In genomic region chr6:144019929-144020328, GRCh38 we compare ENCODE assay signal across 20 cellular contexts. TPM values are rescaled to one million over a fixed set of nuclear protein-coding genes. Genes with fewer than 3 reads are reported as not detected.
A peak's percentile ranks its signal among the peaks of the same experiment; 100 is the strongest.
DNase-seq lines count a peak whose midpoint lies in the region; ATAC-seq, FAIRE-seq and TF ChIP-seq lines count a peak whose summit lies in the region.
"Had no signal": no experiment of that assay in that cellular context is flagged by ENCODE, and none has a peak within 500 bp of the region (broad histone marks: within the 10 kb centered on the region; RNA-seq: fewer than 3 reads in every experiment).

No MANE protein-coding gene starts in this region.

- TF ChIP-seq EP300 in K562 (IDR thresholded peaks at IDR 0.05; ENCODE audit: low read length), result no peak

- FAIRE-seq in GM12891 (lab: Jason Lieb, UNC) (peak; percentile 20), K562 (lab: Jason Lieb, UNC) (no peak)
- FAIRE-seq: D721Med, H54 had no signal

- no peaks in the 10 kb centered on the region for H3K9me1 ChIP-seq in K562 (ENCODE audit: control insufficient read depth, insufficient read depth, low read length)

- no peak overlapping the region for H2BK5ac ChIP-seq in trophoblast cell (ENCODE audit: low read depth, low read length, poor library complexity)

- no peaks in the 10 kb centered on the region for H3K36me3 ChIP-seq in Loucy (ENCODE audit: insufficient read depth, low read length)
- no peaks in the 10 kb centered on the region for H3K36me3 ChIP-seq in K562 (ENCODE audit: control insufficient read depth, insufficient read depth, low read length)
- no peaks in the 10 kb centered on the region for H3K36me3 ChIP-seq in trophoblast cell (ENCODE audit: control insufficient read depth in 1 of 2, insufficient read depth in 2 of 2, low read length in 2 of 2)

- POLR2A ChIA-PET in K562 (lab: Yijun Ruan, JAX), result no interaction called here

- H3K9me3 ChIP-seq in Loucy (ENCODE audit: insufficient read depth, low read depth, low read length), result no peaks in the 10 kb centered on the region
- no peaks in the 10 kb centered on the region for H3K9me3 ChIP-seq in K562 (replicated peaks; ENCODE audit: control insufficient read depth, insufficient read depth, low read depth, low read length)
- no peaks in the 10 kb centered on the region for H3K9me3 ChIP-seq in trophoblast cell (ENCODE audit: insufficient read depth, low read depth, low read length)

- H3K27ac ChIP-seq in K562 (ENCODE audit: extremely low read depth, low read depth, low read length) (no peak overlapping the region), trophoblast cell (ENCODE audit: low read depth, low read length) (no peak overlapping the region)

- H2AFZ ChIP-seq in Loucy (ENCODE audit: low read length) (0 out of 2 replicates have a peak overlapping the region, but pooled peaks have one; percentile 41), K562 (ENCODE audit: low read depth, low read length) (no peak overlapping the region), trophoblast cell (ENCODE audit: insufficient read depth, low read length, poor library complexity) (no peak overlapping the region)

- no peak for TF ChIP-seq POLR2A in GM12891 (IDR thresholded peaks at IDR 0.05; ENCODE audit: low read depth, low read length)
- no peak for TF ChIP-seq POLR2A in K562 (conservative IDR thresholded peaks at IDR 0.05)

- no peak for TF ChIP-seq CTCF in Loucy (conservative IDR thresholded peaks at IDR 0.05; ENCODE audit: low read length)
- TF ChIP-seq CTCF in K562 (IDR thresholded peaks at IDR 0.05 in 2 of 3, conservative IDR thresholded peaks at IDR 0.05 in 1 of 3; ENCODE audit: insufficient read depth in 2 of 3, low read depth in 1 of 3, low read length in 3 of 3), result no peak

- CTCF ChIA-PET in K562 (lab: Yijun Ruan, JAX; ENCODE audit: low intra/inter-chr PET ratio), result no interaction called here

- no peaks in the 10 kb centered on the region for H3K79me2 ChIP-seq in Loucy (ENCODE audit: insufficient read depth, low read length)
- H3K79me2 ChIP-seq in K562 (ENCODE audit: control insufficient read depth, insufficient read depth, low read length), result no peaks in the 10 kb centered on the region
- H3K79me2 ChIP-seq in trophoblast cell (ENCODE audit: control insufficient read depth, insufficient read depth, low read length, poor library complexity), result no peaks in the 10 kb centered on the region

- H3K9me2 ChIP-seq in Loucy (replicated peaks; ENCODE audit: low read depth, low read length), result no peaks in the 10 kb centered on the region

- no peak overlapping the region for H2BK12ac ChIP-seq in trophoblast cell (ENCODE audit: low read length)

- TF ChIP-seq RAD21 in K562 (CRISPR knock-in tag; conservative IDR thresholded peaks at IDR 0.05 in 1 of 2, IDR thresholded peaks at IDR 0.05 in 1 of 2), result no peak

- H3K79me1 ChIP-seq in trophoblast cell (ENCODE audit: low read length), result no peaks in the 10 kb centered on the region

- H3K4me1 ChIP-seq in Loucy (ENCODE audit: insufficient read depth, low read length, poor library complexity, severe bottlenecking) (no peaks in the 10 kb centered on the region), K562 (replicated peaks in 1 of 2; ENCODE audit: control insufficient read depth in 2 of 2, insufficient read depth in 2 of 2, low read length in 2 of 2) (no peaks in the 10 kb centered on the region), trophoblast cell (ENCODE audit: control insufficient read depth in 1 of 2, insufficient read depth in 2 of 2, low read length in 2 of 2) (no peaks in the 10 kb centered on the region)

- no peak for DNase-seq in GM12891 (ENCODE audit: insufficient read length, low spot score)
- DNase-seq in NOMO-1 treated with dmso at 0.1 percent for 144 hours (lab: John Stamatoyannopoulos, UW; ENCODE audit: unreplicated experiment), result peak; percentile 17
- DNase-seq in K562 (ENCODE audit: extremely low read depth in 1 of 4, low spot score in 3 of 4), result no peak
- DNase-seq in trophoblast cell, result no peak
- no peak for DNase-seq in head of caudate nucleus
- DNase-seq: C1 segment of cervical spinal cord, DND-41, IMR-90, NCI-H1417 treated with DMSO at 0.1 percent for 48 hours, NCI-H187 treated with DMSO at 0.1 percent for 48 hours, NCI-H2227 treated with DMSO at 0.1 percent for 48 hours, NCI-H524, NCI-H82, RPMI8226, SHP77 treated with DMSO at 0.1 percent for 48 hours, T-helper 17 cell had no signal

- H3K4me2 ChIP-seq in Loucy (ENCODE audit: low read depth, low read length, poor library complexity, severe bottlenecking), result no peak overlapping the region
- H3K4me2 ChIP-seq in K562 (ENCODE audit: insufficient read depth, low read length), result no peak overlapping the region
- no peak overlapping the region for H3K4me2 ChIP-seq in trophoblast cell (ENCODE audit: low read length)

- H3K4ac ChIP-seq in trophoblast cell (ENCODE audit: low read depth, low read length), result no peak overlapping the region

- H4K8ac ChIP-seq in trophoblast cell (ENCODE audit: low read depth, low read length), result no peak overlapping the region

- no peak overlapping the region for H3K14ac ChIP-seq in trophoblast cell (ENCODE audit: low read length)

- H3K27me3 ChIP-seq in Loucy (ENCODE audit: insufficient read depth, low read length, poor library complexity, severe bottlenecking) (no peaks in the 10 kb centered on the region), K562 (ENCODE audit: control insufficient read depth in 2 of 2, insufficient read depth in 2 of 2, low read length in 2 of 2) (peaks cover 0 to 2% of the 10 kb centered on the region in 2 experiments; a peak in 1 of 5 replicates), trophoblast cell (ENCODE audit: insufficient read depth, low read length) (no peaks in the 10 kb centered on the region)

- H4K12ac ChIP-seq in trophoblast cell (ENCODE audit: low read depth, low read length), result no peak overlapping the region

- intact Hi-C loops in K562 (cut with micrococcal nuclease) (loop anchor here (10.0 kb wide), 2 partner anchors 155 to 1545 kb away; partner anchors contain the start of gene ZC2HC1B), head of caudate nucleus (cut with DNase I) (loop anchor here (5.0 kb wide), 1 partner anchor 443 kb away; no protein-coding TSS in a partner anchor)

- H4K20me1 ChIP-seq in Loucy (ENCODE audit: insufficient read depth, low read length, poor library complexity, severe bottlenecking) (no peaks in the 10 kb centered on the region), K562 (replicated peaks; ENCODE audit: control insufficient read depth, insufficient read depth, low read length) (no peaks in the 10 kb centered on the region)

- no peak overlapping the region for H4K91ac ChIP-seq in trophoblast cell (ENCODE audit: low read depth, low read length)

- no peak overlapping the region for H2BK120ac ChIP-seq in trophoblast cell (ENCODE audit: insufficient read depth, low read length, poor library complexity)

- H3F3A ChIP-seq in Loucy (ENCODE audit: low read depth), result no peaks in the 10 kb centered on the region

- H3K9ac ChIP-seq in Loucy (ENCODE audit: low read depth, low read length, poor library complexity, severe bottlenecking), result no peak overlapping the region
- no peak overlapping the region for H3K9ac ChIP-seq in K562 (ENCODE audit: insufficient read depth in 1 of 2, low read depth in 2 of 2, low read length in 2 of 2)
- H3K9ac ChIP-seq in trophoblast cell (ENCODE audit: low read length), result no peak overlapping the region

- BruUV-seq in K562 (replicated peaks; lab: Mats Ljungman, UMichigan), result no TSS peak

- H3K18ac ChIP-seq in trophoblast cell (ENCODE audit: low read length), result no peak overlapping the region

- in situ Hi-C loops in K562 (cut with MboI), result no loop called here

- no peak overlapping the region for H3K23ac ChIP-seq in trophoblast cell (ENCODE audit: low read length)

- no peak overlapping the region for H2AK5ac ChIP-seq in trophoblast cell (ENCODE audit: low read length)

- H3K4me3 ChIP-seq in Loucy (ENCODE audit: low read length, poor library complexity, severe bottlenecking), result no peak overlapping the region
- H3K4me3 ChIP-seq in K562, result no peak overlapping the region
- no peak overlapping the region for H3K4me3 ChIP-seq in trophoblast cell (ENCODE audit: low read depth, low read length)

- 17% methylated on average over 5 of the region's 5 CpGs for whole genome bisulfite sequencing in K562 (ENCODE audit: insufficient coverage, low coverage, missing lambda C conversion rate)
- WGBS in trophoblast cell (ENCODE audit: extremely low coverage, insufficient coverage, insufficient read length), result no CpG with 5 or more reads among the region's 5 CpGs

- ATAC-seq in K562, result no peak; the same call in 2 of the 3 replicates
- no peak for ATAC-seq in HG02588 (IDR thresholded peaks at IDR 0.05; ENCODE audit: unreplicated experiment)
- ATAC-seq: T-helper 17 cell had no signal

TF ChIP-seq in GM12891, 5 proteins besides CTCF, POLR2A, EP300 and RAD21:
- TF ChIP-seq SPI1 (IDR thresholded peaks at IDR 0.05; ENCODE audit: low read depth, low read length) (0 out of 2 replicates have a peak, but pooled peaks have one; percentile 25), POU2F2 (IDR thresholded peaks at IDR 0.05; ENCODE audit: low read depth, low read length) (no peak)

TF ChIP-seq in K562, 482 proteins besides CTCF, POLR2A, EP300 and RAD21:
- TF ChIP-seq ZNF583 (CRISPR knock-in tag; IDR thresholded peaks at IDR 0.05) (no peak), SPI1 (IDR thresholded peaks at IDR 0.05; ENCODE audit: borderline replicate concordance, low read depth, low read length) (0 out of 2 replicates have a peak, but pooled peaks have one; percentile 5)

RNA-seq across cellular contexts. Expression of gene PLAGL1, which starts 11.9 kb away (rescaled TPM):
- polyA plus RNA-seq in GM12891 (2012; ENCODE audit: low read depth, missing spikeins), result 16.3 TPM
- total RNA-seq in K562 (2011; cell fraction: chromatin; rRNA removed; ENCODE audit: low replicate concordance), result 37.8 and 55.0 TPM in 2 replicates
- total RNA-seq in K562 (2011; cell fraction: nucleolus; rRNA removed), result 16.5 and 17.4 TPM in 2 replicates
- total RNA-seq in K562 (2011; cell fraction: nucleoplasm; rRNA removed), result 44.0 and 76.9 TPM in 2 replicates
- 11.7 and 14.8 TPM in 2 replicates for total RNA-seq in K562 (2014; rRNA removed)
- 11.0 and 11.5 TPM in 2 replicates for total RNA-seq in K562 (2014; rRNA removed; fragmentation: Illumina TruSeq; extraction: Trizol)
- 13.2 and 15.1 TPM in 2 replicates for total RNA-seq in K562 (2015; rRNA removed; fragmentation: Illumina TruSeq; extraction: Trizol)
- 26.2 and 27.0 TPM in 2 replicates for total RNA-seq in K562 (2021)
- 18.9 and 53.9 TPM in 2 replicates for polyA plus RNA-seq in K562 (2011; rRNA removed)
- 11.7 and 22.0 TPM in 2 replicates for polyA plus RNA-seq in K562 (2011; cell fraction: cytosol; rRNA removed)
- polyA plus RNA-seq in K562 (2011; cell fraction: nucleus; rRNA removed), result 111 and 133 TPM in 2 replicates
- polyA plus RNA-seq in K562 (2012), result 30.7 and 36.6 TPM in 2 replicates
- polyA plus RNA-seq in K562 (2014; fragmentation: Illumina TruSeq; extraction: Trizol), result 27.4 and 29.6 TPM in 2 replicates
- 1 to 10 TPM; 4.9 to 5.9 TPM for polyA plus RNA-seq in K562 (2014; fragmentation: Nextera tagmentation; extraction: Ambion mirVana)
- polyA plus RNA-seq in K562 (2014; rRNA removed), result 18.7 and 19.6 TPM in 2 replicates
- polyA minus RNA-seq in K562 (2011; rRNA and poly(A)+ RNA removed), result 20.9 and 39.9 TPM in 2 replicates
- 6.9 and 18.7 TPM in 2 replicates for polyA minus RNA-seq in K562 (2011; cell fraction: cytosol; rRNA and poly(A)+ RNA removed)
- polyA minus RNA-seq in K562 (2011; cell fraction: nucleus; rRNA and poly(A)+ RNA removed), result 32.3 and 88.7 TPM in 2 replicates
- polyA plus RNA-seq in trophoblast cell (2013), result 0.41 and 0.49 TPM in 2 replicates
